16 cellular contexts compared by ENCODE assay signal in the genomic region with DNA sequence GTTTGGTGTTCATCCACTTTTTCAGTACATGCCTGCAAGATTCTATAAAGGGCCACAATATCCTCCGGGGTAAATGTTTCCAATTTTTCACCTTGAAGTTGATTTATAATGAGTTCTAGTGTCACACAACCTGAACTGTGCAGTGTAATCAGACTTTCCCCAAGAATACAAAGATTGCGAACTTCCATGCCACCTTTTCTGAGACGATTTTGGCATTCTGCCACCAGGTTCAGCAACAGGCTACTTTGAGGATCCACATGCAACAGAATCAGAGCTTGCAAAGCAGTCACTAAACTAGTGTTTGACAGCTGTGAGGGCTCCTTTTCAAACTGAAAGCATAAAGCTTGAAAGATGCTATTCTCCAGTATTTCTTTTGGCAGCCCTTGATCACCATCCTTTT. TPM values are rescaled to one million over a fixed set of nuclear protein-coding genes. Genes with fewer than 3 reads are reported as not detected.
A peak's percentile ranks its signal among the peaks of the same experiment; 100 is the strongest.
DNase-seq lines count a peak whose midpoint lies in the region; ATAC-seq and TF ChIP-seq lines count a peak whose summit lies in the region.
"Had no signal": no experiment of that assay in that cellular context is flagged by ENCODE, and none has a peak within 500 bp of the region (broad histone marks: within the 10 kb centered on the region; RNA-seq: fewer than 3 reads in every experiment).

No MANE protein-coding gene starts in this region.

- no peaks in the 10 kb centered on the region for H3K9me3 ChIP-seq in DOHH2 (ENCODE audit: control insufficient read depth, insufficient read depth, low read length)
- no peaks in the 10 kb centered on the region for H3K9me3 ChIP-seq in right atrium auricular region
- H3K9me3 ChIP-seq: adrenal gland had no signal

- H3K9me2 ChIP-seq in DOHH2 (replicated peaks; ENCODE audit: control insufficient read depth, low read length) = no peaks in the 10 kb centered on the region

- peak; percentile 1 for DNase-seq in NCI-H1105 (lab: John Stamatoyannopoulos, UW)
- no peak for DNase-seq in NCI-H1105 treated with DMSO at 0.1 percent for 48 hours (lab: John Stamatoyannopoulos, UW)
- DNase-seq in activated T-helper 1 cell treated with anti-CD3 and anti-CD28 coated beads, Interleukin-12 subunit alpha, Interleukin-12 subunit beta, Interleukin-2, Interleukin-4 antibody, amounts not matched to agents 30 ng/mL and 10 ng/mL and 1 ng/mL, durations not matched to agents 14 hours and 24 hours and 36 hours (ENCODE audit: low spot score) = no peak
- no peak for DNase-seq in naive B cell
- DNase-seq in kidney tubule cell (ENCODE audit: low spot score) = no peak
- DNase-seq in NCI-H524 (lab: John Stamatoyannopoulos, UW) = no peak
- no peak for DNase-seq in right atrium auricular region (ENCODE audit: low spot score)
- DNase-seq: 8988T; activated CD4-positive, alpha-beta T cell treated with anti-CD3 and anti-CD28 coated beads for 48 hours; adrenal gland; dermis blood vessel endothelial cell; DMS153; foreskin melanocyte; NCI-H1436 treated with DMSO at 0.1 percent for 48 hours had no signal

- H3K4me1 Mint-ChIP-seq in activated T-helper 1 cell treated with anti-CD3 and anti-CD28 coated beads, Interleukin-12 subunit alpha, Interleukin-12 subunit beta, Interleukin-2, Interleukin-4 antibody, amounts not matched to agents 30 ng/mL and 10 ng/mL and 1 ng/mL, durations not matched to agents 14 hours and 24 hours and 36 hours (ENCODE audit: low read depth) = peaks cover 58% of the 10 kb centered on the region
- H3K4me1 Mint-ChIP-seq in naive B cell = peaks cover 17 to 42% (median 42%) of the 10 kb centered on the region in 3 donors

- no peak overlapping the region for H3K27ac Mint-ChIP-seq in activated T-helper 1 cell treated with anti-CD3 and anti-CD28 coated beads, Interleukin-12 subunit alpha, Interleukin-12 subunit beta, Interleukin-2, Interleukin-4 antibody, amounts not matched to agents 30 ng/mL and 10 ng/mL and 1 ng/mL, durations not matched to agents 14 hours and 24 hours and 36 hours
- H3K27ac Mint-ChIP-seq in naive B cell = peak overlapping the region in 1 of 6 donors; percentile 30

- H3K4me2 ChIP-seq in DOHH2 (ENCODE audit: low read length) = peak overlapping the region; percentile 72

- ATAC-seq in naive B cell (ENCODE audit: low read depth in 2 of 2) = no peak

- no peaks in the 10 kb centered on the region for H3K9me3 Mint-ChIP-seq in activated T-helper 1 cell treated with anti-CD3 and anti-CD28 coated beads, Interleukin-12 subunit alpha, Interleukin-12 subunit beta, Interleukin-2, Interleukin-4 antibody, amounts not matched to agents 30 ng/mL and 10 ng/mL and 1 ng/mL, durations not matched to agents 14 hours and 24 hours and 36 hours
- no peaks in the 10 kb centered on the region for H3K9me3 Mint-ChIP-seq in naive B cell

- intact Hi-C loops in activated T-helper 1 cell treated with anti-CD3 and anti-CD28 coated beads, Interleukin-12 subunit alpha, Interleukin-12 subunit beta, Interleukin-2, Interleukin-4 antibody, amounts not matched to agents 30 ng/mL and 10 ng/mL and 1 ng/mL, durations not matched to agents 14 hours and 24 hours and 36 hours (cut with micrococcal nuclease) = loop anchor here (5.0 kb wide), 3 partner anchors 1155 to 1490 kb away; a partner anchor contains a TSS

- no peaks in the 10 kb centered on the region for H3K27me3 ChIP-seq in DOHH2 (ENCODE audit: control insufficient read depth, low read length)
- H3K27me3 ChIP-seq in right atrium auricular region = no peaks in the 10 kb centered on the region
- H3K27me3 ChIP-seq: adrenal gland had no signal

- H3F3A ChIP-seq in DOHH2 (ENCODE audit: control insufficient read depth, insufficient read depth) = no peaks in the 10 kb centered on the region

- H3K4me1 ChIP-seq in DOHH2 (ENCODE audit: control insufficient read depth, low read length) (peaks cover 45% of the 10 kb centered on the region), right atrium auricular region (peaks cover 0 to 30% of the 10 kb centered on the region in 2 donors)

- no peaks in the 10 kb centered on the region for H3K27me3 Mint-ChIP-seq in activated T-helper 1 cell treated with anti-CD3 and anti-CD28 coated beads, Interleukin-12 subunit alpha, Interleukin-12 subunit beta, Interleukin-2, Interleukin-4 antibody, amounts not matched to agents 30 ng/mL and 10 ng/mL and 1 ng/mL, durations not matched to agents 14 hours and 24 hours and 36 hours (ENCODE audit: insufficient read depth)
- H3K27me3 Mint-ChIP-seq in naive B cell = no peaks in the 10 kb centered on the region

- peak overlapping the region; percentile 97 for H3K4me3 Mint-ChIP-seq in activated T-helper 1 cell treated with anti-CD3 and anti-CD28 coated beads, Interleukin-12 subunit alpha, Interleukin-12 subunit beta, Interleukin-2, Interleukin-4 antibody, amounts not matched to agents 30 ng/mL and 10 ng/mL and 1 ng/mL, durations not matched to agents 14 hours and 24 hours and 36 hours
- peak overlapping the region in 5 of 8 donors; percentile 21 to 97 (median 95) for H3K4me3 Mint-ChIP-seq in naive B cell

- H3K4me3 ChIP-seq in DOHH2 (ENCODE audit: low read length) (peak overlapping the region; percentile 81), right atrium auricular region (no peak overlapping the region)
- H3K4me3 ChIP-seq: adrenal gland had no signal

- TF ChIP-seq CTCF in DOHH2 (IDR thresholded peaks at IDR 0.05; ENCODE audit: low read depth, low read length, poor library complexity, severe bottlenecking) = no peak
- TF ChIP-seq CTCF in right atrium auricular region (IDR thresholded peaks at IDR 0.05) = no peak

- peaks cover 44% of the 10 kb centered on the region for H3K36me3 Mint-ChIP-seq in activated T-helper 1 cell treated with anti-CD3 and anti-CD28 coated beads, Interleukin-12 subunit alpha, Interleukin-12 subunit beta, Interleukin-2, Interleukin-4 antibody, amounts not matched to agents 30 ng/mL and 10 ng/mL and 1 ng/mL, durations not matched to agents 14 hours and 24 hours and 36 hours (ENCODE audit: low read depth)
- H3K36me3 Mint-ChIP-seq in naive B cell = peaks cover 8 to 10% of the 10 kb centered on the region in 2 donors

- no peak overlapping the region for H3K27ac ChIP-seq in DOHH2 (ENCODE audit: low read depth, low read length)
- no peak overlapping the region for H3K27ac ChIP-seq in right atrium auricular region

- H4K20me1 ChIP-seq in DOHH2 (ENCODE audit: control insufficient read depth, insufficient read depth, low read depth, low read length) = peaks cover 19% of the 10 kb centered on the region

- peaks cover 78% of the 10 kb centered on the region for H3K36me3 ChIP-seq in DOHH2 (ENCODE audit: control insufficient read depth, low read length)
- no peaks in the 10 kb centered on the region for H3K36me3 ChIP-seq in right atrium auricular region

- peaks cover 79% of the 10 kb centered on the region for H3K79me2 ChIP-seq in DOHH2 (ENCODE audit: control insufficient read depth, low read length)

RNA-seq across cellular contexts. Expression of a gene that starts 1.6 kb away (rescaled TPM):
- 13.5 and 18.6 TPM in 2 replicates for total RNA-seq in activated T-helper 1 cell treated with anti-CD3 and anti-CD28 coated beads, Interleukin-12 subunit alpha, Interleukin-12 subunit beta, Interleukin-2, Interleukin-4 antibody, amounts not matched to agents 30 ng/mL and 10 ng/mL and 1 ng/mL, durations not matched to agents 14 hours and 24 hours and 36 hours
- polyA plus RNA-seq in naive B cell (ENCODE audit: low read depth in 6 of 6) = 10 to 100 TPM in 5 of 6 donors, 1 to 10 TPM in 1; 9.2 to 22.1 (median 12.4) TPM
- 1 to 10 TPM; 4.6 TPM for total RNA-seq in right atrium auricular region

RNA-seq across cellular contexts. Expression of a gene that starts 1.7 kb away (rescaled TPM):
- 83.0 and 90.4 TPM in 2 replicates for total RNA-seq in activated T-helper 1 cell treated with anti-CD3 and anti-CD28 coated beads, Interleukin-12 subunit alpha, Interleukin-12 subunit beta, Interleukin-2, Interleukin-4 antibody, amounts not matched to agents 30 ng/mL and 10 ng/mL and 1 ng/mL, durations not matched to agents 14 hours and 24 hours and 36 hours
- polyA plus RNA-seq in naive B cell (ENCODE audit: low read depth in 6 of 6) = 10 to 100 TPM; 24.7 to 75.3 (median 31.3) TPM
- 10 to 100 TPM; 16.2 to 31.3 TPM for total RNA-seq in right atrium auricular region

RNA-seq across cellular contexts. Expression of a gene that starts 16.3 kb away (rescaled TPM):
- not detected in 2 replicates for total RNA-seq in activated T-helper 1 cell treated with anti-CD3 and anti-CD28 coated beads, Interleukin-12 subunit alpha, Interleukin-12 subunit beta, Interleukin-2, Interleukin-4 antibody, amounts not matched to agents 30 ng/mL and 10 ng/mL and 1 ng/mL, durations not matched to agents 14 hours and 24 hours and 36 hours
- polyA plus RNA-seq in naive B cell (ENCODE audit: low read depth in 6 of 6) = not detected
- not detected for total RNA-seq in right atrium auricular region
- total RNA-seq: dermis blood vessel endothelial cell, kidney epithelial cell had no signal
